In genomic region chr11:128920651-128921050, GRCh38 we compare ENCODE assay signal across 28 cellular contexts. TPM values are rescaled to one million over a fixed set of nuclear protein-coding genes. Genes with fewer than 3 reads are reported as not detected.
"Had no signal": no experiment of that assay in that cellular context is flagged by ENCODE, and none has a peak within 500 bp of the region (broad histone marks: within the 10 kb centered on the region; RNA-seq: fewer than 3 reads in every experiment).

No MANE protein-coding gene starts in this region.

- H3K4me3 ChIP-seq: heart right ventricle, hepatocyte, left lung, psoas muscle, right atrium auricular region, right lobe of liver, smooth muscle cell, tibial nerve, uterus had no signal

- H3K4me1 ChIP-seq: left lung, parathyroid adenoma, psoas muscle, right atrium auricular region, right lobe of liver, tibial nerve, uterus had no signal

- H3K27me3 ChIP-seq: hepatocyte, left lung, right atrium auricular region, right lobe of liver, tibial nerve, uterus had no signal

- DNase-seq: glutamatergic neuron; heart right ventricle; left colon; left lung; naive thymus-derived CD8-positive, alpha-beta T cell; nucleus accumbens; psoas muscle; stimulated activated CD4-positive, alpha-beta T cell treated with anti-CD3 and anti-CD28 coated beads, Interleukin-12 subunit alpha, Interleukin-12 subunit beta, amount 100 ng/mL, for 4 hours; stimulated activated CD4-positive, alpha-beta T cell treated with anti-CD3 and anti-CD28 coated beads, Interleukin-15, amount 100 ng/mL, for 24 hours; stimulated activated CD4-positive, alpha-beta T cell treated with anti-CD3 and anti-CD28 coated beads, Interleukin-2, amount 100 ng/mL, for 24 hours; stimulated activated CD4-positive, alpha-beta T cell treated with anti-CD3 and anti-CD28 coated beads, Interleukin-4, amount 100 ng/mL, for 1 hour; stimulated activated naive CD4-positive, alpha-beta T cell treated with Interleukin-2 at 50 U/mL for 16 hours; stimulated activated naive CD8-positive, alpha-beta T cell treated with anti-CD3 and anti-CD28 coated beads, Interleukin-15, amount 100 ng/mL, for 72 hours; substantia nigra; uterus had no signal

- ATAC-seq: heart right ventricle; left colon; left lung; naive thymus-derived CD8-positive, alpha-beta T cell; psoas muscle; right lobe of liver; stimulated activated naive CD8-positive, alpha-beta T cell treated with anti-CD3 and anti-CD28 coated beads, Interleukin-15, amount 100 ng/mL, for 72 hours had no signal

- H3K4me2 ChIP-seq: hepatocyte, smooth muscle cell had no signal

- H3K36me3 ChIP-seq: heart right ventricle, left lung, right atrium auricular region, right lobe of liver, tibial nerve, uterus had no signal

- H3K9me3 ChIP-seq: heart right ventricle, left lung, psoas muscle, right atrium auricular region, right lobe of liver, tibial nerve, uterus had no signal

- H3K9ac ChIP-seq: parathyroid adenoma had no signal

- H2AFZ ChIP-seq: hepatocyte, parathyroid adenoma had no signal

- H3K27ac ChIP-seq: heart right ventricle, hepatocyte, left lung, parathyroid adenoma, psoas muscle, right atrium auricular region, right lobe of liver, tibial nerve, uterus had no signal

RNA-seq across cellular contexts. Expression of gene TP53AIP1, which starts 22.0 kb away (rescaled TPM):
- total RNA-seq: heart right ventricle; lung microvascular endothelial cell; mucosa of gallbladder; naive thymus-derived CD8-positive, alpha-beta T cell; osteocyte; posterior vena cava; right atrium auricular region; skeletal muscle tissue; tibial nerve had no signal
- polyA plus RNA-seq: naive thymus-derived CD8-positive, alpha-beta T cell had no signal

RNA-seq across cellular contexts. Expression of gene KCNJ5, which starts 29.5 kb away (rescaled TPM):
- total RNA-seq: lung microvascular endothelial cell; naive thymus-derived CD8-positive, alpha-beta T cell; osteocyte; smooth muscle cell had no signal
- polyA plus RNA-seq: naive thymus-derived CD8-positive, alpha-beta T cell had no signal

RNA-seq across cellular contexts. Expression of gene KCNJ1, which starts 53.6 kb away (rescaled TPM):
- total RNA-seq: hepatocyte; left colon; left lung; mucosa of gallbladder; naive thymus-derived CD8-positive, alpha-beta T cell; osteocyte; posterior vena cava; psoas muscle; right atrium auricular region; right lobe of liver; skeletal muscle tissue; temporal lobe; tibial nerve; ureter; uterus had no signal
- polyA plus RNA-seq: hepatocyte; naive thymus-derived CD8-positive, alpha-beta T cell; psoas muscle; smooth muscle cell had no signal
